ENCODE assay signal across 23 cellular contexts in genomic region chr15:93826798-93827197, GRCh38.
DNase-seq lines count a peak whose midpoint lies in the region; ATAC-seq and TF ChIP-seq lines count a peak whose summit lies in the region.
"Had no signal": no experiment of that assay in that cellular context is flagged by ENCODE, and none has a peak within 500 bp of the region (broad histone marks: within the 10 kb centered on the region; RNA-seq: fewer than 3 reads in every experiment).

No MANE protein-coding gene starts in this region.

- no peaks in the 10 kb centered on the region for H3K27me3 Mint-ChIP-seq in nephron (ENCODE audit: low read depth)
- peaks cover 9% of the 10 kb centered on the region for H3K27me3 Mint-ChIP-seq in type B pancreatic cell
- H3K27me3 Mint-ChIP-seq: B cell; CD4-positive, CD25-positive, alpha-beta regulatory T cell; IgD-negative memory B cell had no signal

- no peaks in the 10 kb centered on the region for H3K36me3 Mint-ChIP-seq in nephron (ENCODE audit: low read depth)
- H3K36me3 Mint-ChIP-seq in type B pancreatic cell: no peaks in the 10 kb centered on the region
- H3K36me3 Mint-ChIP-seq: CD4-positive, CD25-positive, alpha-beta regulatory T cell; IgD-negative memory B cell had no signal

- intact Hi-C loops in heart left ventricle (cut with DNase I) (no loop called here), vagina (cut with DNase I) (no loop called here)

- H3K9me3 Mint-ChIP-seq in nephron: no peaks in the 10 kb centered on the region
- H3K9me3 Mint-ChIP-seq in type B pancreatic cell: no peaks in the 10 kb centered on the region
- H3K9me3 Mint-ChIP-seq: IgD-negative memory B cell had no signal

- no peaks in the 10 kb centered on the region for H3K9me3 ChIP-seq in heart left ventricle
- no peaks in the 10 kb centered on the region for H3K9me3 ChIP-seq in vagina
- H3K9me3 ChIP-seq: Caco-2 had no signal

- H3K36me3 ChIP-seq in heart left ventricle: no peaks in the 10 kb centered on the region
- no peaks in the 10 kb centered on the region for H3K36me3 ChIP-seq in vagina
- no peaks in the 10 kb centered on the region for H3K36me3 ChIP-seq in H7 (replicated peaks; ENCODE audit: control insufficient read depth, insufficient read depth, low read length)

- H3K27ac ChIP-seq in heart left ventricle: peak overlapping the region in 3 of 12 donors; percentile 11 to 47 (median 46)
- peak overlapping the region; percentile 7 for H3K27ac ChIP-seq in vagina

- WGBS in heart left ventricle, 4 donors: 41 to 53% (median 50%) methylated on average over 4 of the region's 4 CpGs

- ATAC-seq in heart left ventricle: peak in 3 of 4 donors; percentile 25 to 73 (median 56)

- no peak for TF ChIP-seq POLR2A in heart left ventricle (IDR thresholded peaks at IDR 0.05)
- TF ChIP-seq POLR2A in vagina (IDR thresholded peaks at IDR 0.05): no peak

- H3K4me3 Mint-ChIP-seq in nephron (no peak overlapping the region), type B pancreatic cell (no peak overlapping the region)
- H3K4me3 Mint-ChIP-seq: B cell; CD4-positive, CD25-positive, alpha-beta regulatory T cell; IgD-negative memory B cell had no signal

- DNase-seq in NCI-H1694 treated with DMSO at 0.1 percent for 48 hours (lab: John Stamatoyannopoulos, UW): peak; percentile 16
- DNase-seq in NCI-H1694 (lab: John Stamatoyannopoulos, UW): no peak
- DNase-seq in heart left ventricle: peak in 3 of 5 donors; percentile 23 to 45 (median 26)
- DNase-seq in vagina (ENCODE audit: extremely low spot score in 2 of 2): no peak
- DNase-seq in type B pancreatic cell (ENCODE audit: extremely low spot score, unreplicated experiment): no peak
- no peak for DNase-seq in inferior parietal cortex (ENCODE audit: extremely low spot score)
- DNase-seq in H7: no peak
- DNase-seq: 8988T; Caco-2; CD4-positive, CD25-positive, alpha-beta regulatory T cell; GF-D8; HCEC 1CT; MM.1S; NCI-H1092 treated with DMSO at 0.1 percent for 48 hours; NCI-H146; NCI-H2081 treated with DMSO at 0.1 percent for 48 hours; NCI-H446 treated with DMSO at 0.1 percent for 48 hours; NCI-H69; NK-92 treated with Interleukin-12 subunit alpha and Interleukin-12 subunit beta, amount 100 ng/mL, for 24 hours; SHP77 had no signal

- H3K4me1 Mint-ChIP-seq in nephron: peaks cover 71% of the 10 kb centered on the region
- peaks cover 51% of the 10 kb centered on the region for H3K4me1 Mint-ChIP-seq in type B pancreatic cell (ENCODE audit: unreplicated experiment)
- H3K4me1 Mint-ChIP-seq: B cell; CD4-positive, CD25-positive, alpha-beta regulatory T cell; IgD-negative memory B cell had no signal

- H3K4me3 ChIP-seq in heart left ventricle: no peak overlapping the region
- no peak overlapping the region for H3K4me3 ChIP-seq in vagina
- no peak overlapping the region for H3K4me3 ChIP-seq in H7 (ENCODE audit: insufficient read depth, low read depth, low read length)

- no peaks in the 10 kb centered on the region for H3K27me3 ChIP-seq in heart left ventricle
- no peaks in the 10 kb centered on the region for H3K27me3 ChIP-seq in vagina
- no peaks in the 10 kb centered on the region; the same call in 1 of the 2 replicates for H3K27me3 ChIP-seq in H7 (ENCODE audit: control insufficient read depth, insufficient read depth, low read length)

- no peak for TF ChIP-seq CTCF in heart left ventricle (IDR thresholded peaks at IDR 0.05)
- TF ChIP-seq CTCF in nephron (IDR thresholded peaks at IDR 0.05; ENCODE audit: unreplicated experiment in 3 of 3): no peak
- no peak for TF ChIP-seq CTCF in vagina (IDR thresholded peaks at IDR 0.05)
- no peak for TF ChIP-seq CTCF in type B pancreatic cell (conservative IDR thresholded peaks at IDR 0.05)

- H3K27ac Mint-ChIP-seq in nephron (peak overlapping the region in 2 of 3 experiments; percentile 57 to 70), type B pancreatic cell (no peak overlapping the region)
- H3K27ac Mint-ChIP-seq: B cell; CD4-positive, CD25-positive, alpha-beta regulatory T cell; IgD-negative memory B cell had no signal

- peaks cover 0 to 9% (median 0%) of the 10 kb centered on the region in 12 donors for H3K4me1 ChIP-seq in heart left ventricle
- peaks cover 51% of the 10 kb centered on the region for H3K4me1 ChIP-seq in vagina

Comparison
In these comparisons a context has a peak if more than half of its experiments do, and no peak if none do; other contexts are left out.
1. DNase-seq: peak in NCI-H1694 treated with DMSO at 0.1 percent for 48 hours (single experiment) and heart left ventricle (3 of 5); none in NCI-H1694 (single experiment), vagina (0 of 2), type B pancreatic cell (single experiment), inferior parietal cortex (single experiment) and H7 (single experiment).